Comparison of ENCODE assay signal across 1 cellular context in the genomic region with DNA sequence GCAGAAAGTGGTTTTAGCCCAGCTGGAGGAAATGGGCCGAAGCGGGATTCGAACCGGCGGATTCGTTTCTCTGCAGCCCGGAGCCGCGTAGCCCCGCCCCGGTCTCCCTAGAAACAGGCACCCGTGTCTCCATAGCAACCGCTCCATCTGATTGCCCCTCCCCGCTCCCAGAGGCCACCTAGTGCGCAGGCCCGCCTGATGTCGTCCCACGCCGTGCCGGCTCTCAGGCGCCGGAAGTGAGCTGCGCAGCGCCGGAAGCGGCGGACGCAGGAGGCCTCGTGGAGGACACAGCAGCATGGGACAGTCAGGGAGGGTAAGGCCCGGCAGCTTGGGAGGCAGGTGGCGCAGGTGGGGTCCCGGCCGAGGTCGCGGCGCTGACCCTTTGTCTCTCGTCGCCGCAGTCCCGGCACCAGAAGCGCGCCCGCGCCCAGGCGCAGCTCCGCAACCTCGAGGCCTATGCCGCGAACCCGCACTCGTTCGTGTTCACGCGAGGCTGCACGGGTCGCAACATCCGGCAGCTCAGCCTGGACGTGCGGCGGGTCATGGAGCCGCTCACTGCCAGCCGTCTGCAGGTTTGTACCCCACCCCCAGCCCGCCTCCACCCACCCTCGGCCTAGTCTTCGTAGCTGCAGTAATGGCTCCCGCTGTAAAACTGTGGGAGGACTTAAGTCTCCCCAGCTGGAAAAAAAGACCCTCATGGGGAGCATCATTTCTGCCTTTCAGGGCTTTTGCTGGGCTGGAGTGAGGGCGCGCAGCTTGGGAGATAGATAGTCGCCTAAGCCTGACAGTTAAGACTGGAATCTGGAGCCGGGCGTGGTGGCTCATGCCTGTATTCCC.
A peak's percentile ranks its signal among the peaks of the same experiment; 100 is the strongest.
TF ChIP-seq lines count a peak whose summit lies in the region.

A gene with protein sequence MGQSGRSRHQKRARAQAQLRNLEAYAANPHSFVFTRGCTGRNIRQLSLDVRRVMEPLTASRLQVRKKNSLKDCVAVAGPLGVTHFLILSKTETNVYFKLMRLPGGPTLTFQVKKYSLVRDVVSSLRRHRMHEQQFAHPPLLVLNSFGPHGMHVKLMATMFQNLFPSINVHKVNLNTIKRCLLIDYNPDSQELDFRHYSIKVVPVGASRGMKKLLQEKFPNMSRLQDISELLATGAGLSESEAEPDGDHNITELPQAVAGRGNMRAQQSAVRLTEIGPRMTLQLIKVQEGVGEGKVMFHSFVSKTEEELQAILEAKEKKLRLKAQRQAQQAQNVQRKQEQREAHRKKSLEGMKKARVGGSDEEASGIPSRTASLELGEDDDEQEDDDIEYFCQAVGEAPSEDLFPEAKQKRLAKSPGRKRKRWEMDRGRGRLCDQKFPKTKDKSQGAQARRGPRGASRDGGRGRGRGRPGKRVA (plus strand): TSS at position 263 of the 837 bp plus-strand sequence. CDS start 33 bp downstream, at position 296.

TF ChIP-seq in HepG2, 621 proteins besides CTCF, POLR2A, EP300 and RAD21 (continued from another document and continues in another):
- TF ChIP-seq, protein P1, sequence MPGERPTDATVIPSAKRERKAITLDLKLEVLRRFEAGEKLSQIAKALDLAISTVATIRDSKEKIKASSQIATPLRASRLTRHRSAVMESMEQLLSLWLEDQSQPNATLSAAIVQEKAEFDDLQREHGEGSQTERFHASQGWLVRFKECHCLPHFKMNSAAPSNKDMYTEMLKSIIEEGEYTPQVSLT (CRISPR knock-in tag; IDR thresholded peaks at IDR 0.05; ENCODE audit: borderline replicate concordance, low read depth) = no peak
- TF ChIP-seq SP2 (CRISPR knock-in tag; IDR thresholded peaks at IDR 0.05) (peak; percentile 71), SMAD3 (CRISPR knock-in tag; IDR thresholded peaks at IDR 0.05) (0 out of 2 replicates have a peak, but pooled peaks have one; percentile 46), NCOR1 (IDR thresholded peaks at IDR 0.05; ENCODE audit: borderline replicate concordance, low read length) (0 out of 2 replicates have a peak, but pooled peaks have one; percentile 8), EED (CRISPR knock-in tag; IDR thresholded peaks at IDR 0.05) (no peak; the same call in none of the 2 replicates), ZC3H13 (CRISPR knock-in tag; IDR thresholded peaks at IDR 0.05) (0 out of 2 replicates have a peak, but pooled peaks have one; percentile 7), ZNF839 (CRISPR knock-in tag; IDR thresholded peaks at IDR 0.05; ENCODE audit: borderline replicate concordance) (no peak), RNF2 (conservative IDR thresholded peaks at IDR 0.05; ENCODE audit: low read depth) (peak; percentile 96), ZFP37 (CRISPR knock-in tag; IDR thresholded peaks at IDR 0.05; ENCODE audit: borderline replicate concordance) (0 out of 2 replicates have a peak, but pooled peaks have one; percentile 56), PHF8 (CRISPR knock-in tag; IDR thresholded peaks at IDR 0.05) (peak; percentile 97), ZNF501 (CRISPR knock-in tag; IDR thresholded peaks at IDR 0.05) (peak; percentile 96), ZSCAN25 (CRISPR knock-in tag; IDR thresholded peaks at IDR 0.05) (no peak), KDM1A (CRISPR knock-in tag; IDR thresholded peaks at IDR 0.05) (no peak), AGO2 (optimal IDR thresholded peaks at IDR 0.05; ENCODE audit: low read depth, low read length) (peak; percentile 71), FOXJ3 (CRISPR knock-in tag; IDR thresholded peaks at IDR 0.05; ENCODE audit: borderline replicate concordance) (no peak), TOPORS (CRISPR knock-in tag; IDR thresholded peaks at IDR 0.05) (peak; percentile 33; the same call in 1 of the 2 replicates), ZNF557 (CRISPR knock-in tag; IDR thresholded peaks at IDR 0.05) (no peak), TRIM24 (CRISPR knock-in tag; IDR thresholded peaks at IDR 0.05) (no peak), ZFP90 (CRISPR knock-in tag; IDR thresholded peaks at IDR 0.05; ENCODE audit: borderline replicate concordance) (peak; percentile 70; the same call in 1 of the 2 replicates), MEF2D (CRISPR knock-in tag; IDR thresholded peaks at IDR 0.05) (peak; percentile 68; the same call in 1 of the 2 replicates), ZKSCAN5 (CRISPR knock-in tag; IDR thresholded peaks at IDR 0.05) (no peak), ZMYM2 (CRISPR knock-in tag; IDR thresholded peaks at IDR 0.05) (no peak), PCBP1 (IDR thresholded peaks at IDR 0.05; ENCODE audit: borderline replicate concordance, low read depth, low read length) (no peak), FOXP1 (IDR thresholded peaks at IDR 0.05) (no peak), FOXP1 (CRISPR knock-in tag; IDR thresholded peaks at IDR 0.05) (no peak), MIER3 (CRISPR knock-in tag; IDR thresholded peaks at IDR 0.05; ENCODE audit: borderline replicate concordance) (peak; percentile 78; the same call in 1 of the 2 replicates), ZNF652 (CRISPR knock-in tag; IDR thresholded peaks at IDR 0.05; ENCODE audit: borderline replicate concordance, low read depth) (no peak), CCAR2 (optimal IDR thresholded peaks at IDR 0.05; ENCODE audit: low read depth, low read length) (no peak), TBX3 (IDR thresholded peaks at IDR 0.05; ENCODE audit: borderline replicate concordance) (no peak), ZNF138 (CRISPR knock-in tag; IDR thresholded peaks at IDR 0.05; ENCODE audit: low read depth) (peak; percentile 79; the same call in 1 of the 2 replicates), RBFOX2 (IDR thresholded peaks at IDR 0.05; ENCODE audit: low read depth, low read length) (peak; percentile 99)
- TF ChIP-seq, protein P2, sequence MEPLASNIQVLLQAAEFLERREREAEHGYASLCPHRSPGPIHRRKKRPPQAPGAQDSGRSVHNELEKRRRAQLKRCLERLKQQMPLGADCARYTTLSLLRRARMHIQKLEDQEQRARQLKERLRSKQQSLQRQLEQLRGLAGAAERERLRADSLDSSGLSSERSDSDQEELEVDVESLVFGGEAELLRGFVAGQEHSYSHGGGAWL (CRISPR knock-in tag; IDR thresholded peaks at IDR 0.05) = peak; percentile 98
- TF ChIP-seq, protein P3, sequence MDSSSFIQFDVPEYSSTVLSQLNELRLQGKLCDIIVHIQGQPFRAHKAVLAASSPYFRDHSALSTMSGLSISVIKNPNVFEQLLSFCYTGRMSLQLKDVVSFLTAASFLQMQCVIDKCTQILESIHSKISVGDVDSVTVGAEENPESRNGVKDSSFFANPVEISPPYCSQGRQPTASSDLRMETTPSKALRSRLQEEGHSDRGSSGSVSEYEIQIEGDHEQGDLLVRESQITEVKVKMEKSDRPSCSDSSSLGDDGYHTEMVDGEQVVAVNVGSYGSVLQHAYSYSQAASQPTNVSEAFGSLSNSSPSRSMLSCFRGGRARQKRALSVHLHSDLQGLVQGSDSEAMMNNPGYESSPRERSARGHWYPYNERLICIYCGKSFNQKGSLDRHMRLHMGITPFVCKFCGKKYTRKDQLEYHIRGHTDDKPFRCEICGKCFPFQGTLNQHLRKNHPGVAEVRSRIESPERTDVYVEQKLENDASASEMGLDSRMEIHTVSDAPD (CRISPR knock-in tag; IDR thresholded peaks at IDR 0.05) = no peak
- TF ChIP-seq, protein P4, sequence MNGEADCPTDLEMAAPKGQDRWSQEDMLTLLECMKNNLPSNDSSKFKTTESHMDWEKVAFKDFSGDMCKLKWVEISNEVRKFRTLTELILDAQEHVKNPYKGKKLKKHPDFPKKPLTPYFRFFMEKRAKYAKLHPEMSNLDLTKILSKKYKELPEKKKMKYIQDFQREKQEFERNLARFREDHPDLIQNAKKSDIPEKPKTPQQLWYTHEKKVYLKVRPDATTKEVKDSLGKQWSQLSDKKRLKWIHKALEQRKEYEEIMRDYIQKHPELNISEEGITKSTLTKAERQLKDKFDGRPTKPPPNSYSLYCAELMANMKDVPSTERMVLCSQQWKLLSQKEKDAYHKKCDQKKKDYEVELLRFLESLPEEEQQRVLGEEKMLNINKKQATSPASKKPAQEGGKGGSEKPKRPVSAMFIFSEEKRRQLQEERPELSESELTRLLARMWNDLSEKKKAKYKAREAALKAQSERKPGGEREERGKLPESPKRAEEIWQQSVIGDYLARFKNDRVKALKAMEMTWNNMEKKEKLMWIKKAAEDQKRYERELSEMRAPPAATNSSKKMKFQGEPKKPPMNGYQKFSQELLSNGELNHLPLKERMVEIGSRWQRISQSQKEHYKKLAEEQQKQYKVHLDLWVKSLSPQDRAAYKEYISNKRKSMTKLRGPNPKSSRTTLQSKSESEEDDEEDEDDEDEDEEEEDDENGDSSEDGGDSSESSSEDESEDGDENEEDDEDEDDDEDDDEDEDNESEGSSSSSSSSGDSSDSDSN (CRISPR knock-in tag; IDR thresholded peaks at IDR 0.05) = peak; percentile 76
- TF ChIP-seq, protein P5, sequence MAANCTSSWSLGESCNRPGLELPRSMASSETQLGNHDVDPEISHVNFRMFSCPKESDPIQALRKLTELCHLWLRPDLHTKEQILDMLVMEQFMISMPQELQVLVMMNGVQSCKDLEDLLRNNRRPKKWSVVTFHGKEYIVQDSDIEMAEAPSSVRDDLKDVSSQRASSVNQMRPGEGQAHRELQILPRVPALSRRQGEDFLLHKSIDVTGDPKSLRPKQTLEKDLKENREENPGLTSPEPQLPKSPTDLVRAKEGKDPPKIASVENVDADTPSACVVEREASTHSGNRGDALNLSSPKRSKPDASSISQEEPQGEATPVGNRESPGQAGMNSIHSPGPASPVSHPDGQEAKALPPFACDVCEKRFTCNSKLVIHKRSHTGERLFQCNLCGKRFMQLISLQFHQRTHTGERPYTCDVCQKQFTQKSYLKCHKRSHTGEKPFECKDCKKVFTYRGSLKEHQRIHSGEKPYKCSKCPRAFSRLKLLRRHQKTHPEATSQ (CRISPR knock-in tag; IDR thresholded peaks at IDR 0.05; ENCODE audit: borderline replicate concordance) = no peak
- TF ChIP-seq, protein P6, sequence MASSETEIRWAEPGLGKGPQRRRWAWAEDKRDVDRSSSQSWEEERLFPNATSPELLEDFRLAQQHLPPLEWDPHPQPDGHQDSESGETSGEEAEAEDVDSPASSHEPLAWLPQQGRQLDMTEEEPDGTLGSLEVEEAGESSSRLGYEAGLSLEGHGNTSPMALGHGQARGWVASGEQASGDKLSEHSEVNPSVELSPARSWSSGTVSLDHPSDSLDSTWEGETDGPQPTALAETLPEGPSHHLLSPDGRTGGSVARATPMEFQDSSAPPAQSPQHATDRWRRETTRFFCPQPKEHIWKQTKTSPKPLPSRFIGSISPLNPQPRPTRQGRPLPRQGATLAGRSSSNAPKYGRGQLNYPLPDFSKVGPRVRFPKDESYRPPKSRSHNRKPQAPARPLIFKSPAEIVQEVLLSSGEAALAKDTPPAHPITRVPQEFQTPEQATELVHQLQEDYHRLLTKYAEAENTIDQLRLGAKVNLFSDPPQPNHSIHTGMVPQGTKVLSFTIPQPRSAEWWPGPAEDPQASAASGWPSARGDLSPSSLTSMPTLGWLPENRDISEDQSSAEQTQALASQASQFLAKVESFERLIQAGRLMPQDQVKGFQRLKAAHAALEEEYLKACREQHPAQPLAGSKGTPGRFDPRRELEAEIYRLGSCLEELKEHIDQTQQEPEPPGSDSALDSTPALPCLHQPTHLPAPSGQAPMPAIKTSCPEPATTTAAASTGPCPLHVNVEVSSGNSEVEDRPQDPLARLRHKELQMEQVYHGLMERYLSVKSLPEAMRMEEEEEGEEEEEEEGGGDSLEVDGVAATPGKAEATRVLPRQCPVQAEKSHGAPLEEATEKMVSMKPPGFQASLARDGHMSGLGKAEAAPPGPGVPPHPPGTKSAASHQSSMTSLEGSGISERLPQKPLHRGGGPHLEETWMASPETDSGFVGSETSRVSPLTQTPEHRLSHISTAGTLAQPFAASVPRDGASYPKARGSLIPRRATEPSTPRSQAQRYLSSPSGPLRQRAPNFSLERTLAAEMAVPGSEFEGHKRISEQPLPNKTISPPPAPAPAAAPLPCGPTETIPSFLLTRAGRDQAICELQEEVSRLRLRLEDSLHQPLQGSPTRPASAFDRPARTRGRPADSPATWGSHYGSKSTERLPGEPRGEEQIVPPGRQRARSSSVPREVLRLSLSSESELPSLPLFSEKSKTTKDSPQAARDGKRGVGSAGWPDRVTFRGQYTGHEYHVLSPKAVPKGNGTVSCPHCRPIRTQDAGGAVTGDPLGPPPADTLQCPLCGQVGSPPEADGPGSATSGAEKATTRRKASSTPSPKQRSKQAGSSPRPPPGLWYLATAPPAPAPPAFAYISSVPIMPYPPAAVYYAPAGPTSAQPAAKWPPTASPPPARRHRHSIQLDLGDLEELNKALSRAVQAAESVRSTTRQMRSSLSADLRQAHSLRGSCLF (CRISPR knock-in tag; IDR thresholded peaks at IDR 0.05; ENCODE audit: borderline replicate concordance) = no peak
- TF ChIP-seq, protein P7, sequence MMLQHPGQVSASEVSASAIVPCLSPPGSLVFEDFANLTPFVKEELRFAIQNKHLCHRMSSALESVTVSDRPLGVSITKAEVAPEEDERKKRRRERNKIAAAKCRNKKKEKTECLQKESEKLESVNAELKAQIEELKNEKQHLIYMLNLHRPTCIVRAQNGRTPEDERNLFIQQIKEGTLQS (CRISPR knock-in tag; IDR thresholded peaks at IDR 0.05) = 0 out of 2 replicates have a peak, but pooled peaks have one; percentile 60
- TF ChIP-seq, protein P8, sequence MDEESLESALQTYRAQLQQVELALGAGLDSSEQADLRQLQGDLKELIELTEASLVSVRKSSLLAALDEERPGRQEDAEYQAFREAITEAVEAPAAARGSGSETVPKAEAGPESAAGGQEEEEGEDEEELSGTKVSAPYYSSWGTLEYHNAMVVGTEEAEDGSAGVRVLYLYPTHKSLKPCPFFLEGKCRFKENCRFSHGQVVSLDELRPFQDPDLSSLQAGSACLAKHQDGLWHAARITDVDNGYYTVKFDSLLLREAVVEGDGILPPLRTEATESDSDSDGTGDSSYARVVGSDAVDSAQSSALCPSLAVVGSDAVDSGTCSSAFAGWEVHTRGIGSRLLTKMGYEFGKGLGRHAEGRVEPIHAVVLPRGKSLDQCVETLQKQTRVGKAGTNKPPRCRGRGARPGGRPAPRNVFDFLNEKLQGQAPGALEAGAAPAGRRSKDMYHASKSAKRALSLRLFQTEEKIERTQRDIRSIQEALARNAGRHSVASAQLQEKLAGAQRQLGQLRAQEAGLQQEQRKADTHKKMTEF (CRISPR knock-in tag; IDR thresholded peaks at IDR 0.05) = peak; percentile 89; the same call in 1 of the 2 replicates
- TF ChIP-seq, protein P9, sequence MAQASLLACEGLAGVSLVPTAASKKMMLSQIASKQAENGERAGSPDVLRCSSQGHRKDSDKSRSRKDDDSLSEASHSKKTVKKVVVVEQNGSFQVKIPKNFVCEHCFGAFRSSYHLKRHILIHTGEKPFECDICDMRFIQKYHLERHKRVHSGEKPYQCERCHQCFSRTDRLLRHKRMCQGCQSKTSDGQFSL (CRISPR knock-in tag; IDR thresholded peaks at IDR 0.05) = no peak
- TF ChIP-seq, protein P10, sequence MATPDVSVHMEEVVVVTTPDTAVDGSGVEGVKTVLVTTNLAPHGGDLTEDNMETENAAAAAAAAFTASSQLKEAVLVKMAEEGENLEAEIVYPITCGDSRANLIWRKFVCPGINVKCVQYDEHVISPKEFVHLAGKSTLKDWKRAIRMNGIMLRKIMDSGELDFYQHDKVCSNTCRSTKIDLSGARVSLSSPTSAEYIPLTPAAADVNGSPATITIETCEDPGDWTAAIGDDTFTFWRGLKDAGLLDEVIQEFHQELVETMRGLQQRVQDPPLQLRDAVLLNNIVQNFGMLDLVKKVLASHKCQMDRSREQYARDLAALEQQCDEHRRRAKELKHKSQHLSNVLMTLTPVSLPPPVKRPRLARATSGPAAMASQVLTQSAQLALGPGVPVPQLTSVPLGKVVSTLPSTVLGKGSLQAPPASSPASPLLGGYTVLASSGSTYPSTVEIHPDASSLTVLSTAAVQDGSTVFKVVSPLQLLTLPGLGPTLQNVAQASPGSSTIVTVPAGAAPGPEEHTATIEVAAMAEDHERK (CRISPR knock-in tag; IDR thresholded peaks at IDR 0.05; ENCODE audit: low read depth) = peak; percentile 66; the same call in 1 of the 2 replicates
